ENCODE assay signal across 1 cellular context in genomic region chr2:208373460-208374089, GRCh38.
TF ChIP-seq lines count a peak whose summit lies in the region.

No MANE protein-coding gene starts in this region.

TF ChIP-seq in K562, 482 proteins besides CTCF, POLR2A, EP300 and RAD21 (continued from another document):
- TF ChIP-seq TFAP4 (CRISPR knock-in tag; IDR thresholded peaks at IDR 0.05; ENCODE audit: borderline replicate concordance), result no peak
- TF ChIP-seq ZNF76 (CRISPR knock-in tag; IDR thresholded peaks at IDR 0.05; ENCODE audit: borderline replicate concordance), result no peak
- no peak for TF ChIP-seq ZFP91 (CRISPR knock-in tag; IDR thresholded peaks at IDR 0.05)
- TF ChIP-seq SMC3 (conservative IDR thresholded peaks at IDR 0.05; ENCODE audit: insufficient read depth, low read depth, low read length), result 0 out of 2 replicates have a peak, but pooled peaks have one; percentile 24
- TF ChIP-seq E2F4 (CRISPR knock-in tag; IDR thresholded peaks at IDR 0.05; ENCODE audit: low read depth), result no peak
- no peak for TF ChIP-seq ZNF584 (CRISPR knock-in tag; IDR thresholded peaks at IDR 0.05; ENCODE audit: low read depth)
- TF ChIP-seq CSDE1 (IDR thresholded peaks at IDR 0.05), result no peak
- no peak for TF ChIP-seq CHCHD3 (CRISPR knock-in tag; IDR thresholded peaks at IDR 0.05)
- TF ChIP-seq THAP7 (CRISPR knock-in tag; IDR thresholded peaks at IDR 0.05), result no peak
- TF ChIP-seq STAT6 (CRISPR knock-in tag; IDR thresholded peaks at IDR 0.05), result no peak
- peak; percentile 59; the same call in 1 of the 2 replicates for TF ChIP-seq ARID3A (IDR thresholded peaks at IDR 0.05; ENCODE audit: borderline replicate concordance, low read depth, low read length)
